Comparison of ENCODE assay signal across 1 cellular context in the genomic region with DNA sequence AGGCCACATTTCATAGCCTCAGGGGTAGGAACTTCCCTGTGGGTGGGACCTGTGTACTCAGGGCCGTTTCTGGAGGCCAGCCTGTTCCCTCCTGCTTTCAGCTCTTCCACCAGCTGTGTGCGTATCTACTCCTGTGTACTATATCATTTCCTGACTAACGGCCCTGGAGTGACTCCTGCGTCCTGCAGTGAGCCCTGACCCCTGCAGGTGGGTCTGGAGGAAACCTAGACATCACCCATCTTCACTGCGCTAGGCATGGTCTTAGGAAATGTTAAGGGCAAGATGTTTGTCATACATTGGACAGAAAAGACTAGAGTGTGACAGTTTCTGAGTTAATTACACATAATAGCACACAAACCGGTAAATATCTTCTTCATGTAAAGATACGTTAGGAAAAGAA.
TF ChIP-seq lines count a peak whose summit lies in the region.

No MANE protein-coding gene starts in this region.

TF ChIP-seq in SK-N-SH treated with all-trans-retinoic acid at 6 μM for 48 hours, 23 proteins besides CTCF, POLR2A, EP300 and RAD21 (continued from another document):
- no peak for TF ChIP-seq BACH2 (CRISPR knock-in tag; IDR thresholded peaks at IDR 0.05; ENCODE audit: borderline replicate concordance)
- no peak for TF ChIP-seq ISL1 (CRISPR knock-in tag; IDR thresholded peaks at IDR 0.05)
- TF ChIP-seq SNAI2 (CRISPR knock-in tag; IDR thresholded peaks at IDR 0.05): no peak
- no peak for TF ChIP-seq ZNF70 (CRISPR knock-in tag; IDR thresholded peaks at IDR 0.05)
- TF ChIP-seq ZC3H10 (CRISPR knock-in tag; IDR thresholded peaks at IDR 0.05): no peak
- no peak for TF ChIP-seq ZNF8 (CRISPR knock-in tag; IDR thresholded peaks at IDR 0.05)
- TF ChIP-seq, protein P1, sequence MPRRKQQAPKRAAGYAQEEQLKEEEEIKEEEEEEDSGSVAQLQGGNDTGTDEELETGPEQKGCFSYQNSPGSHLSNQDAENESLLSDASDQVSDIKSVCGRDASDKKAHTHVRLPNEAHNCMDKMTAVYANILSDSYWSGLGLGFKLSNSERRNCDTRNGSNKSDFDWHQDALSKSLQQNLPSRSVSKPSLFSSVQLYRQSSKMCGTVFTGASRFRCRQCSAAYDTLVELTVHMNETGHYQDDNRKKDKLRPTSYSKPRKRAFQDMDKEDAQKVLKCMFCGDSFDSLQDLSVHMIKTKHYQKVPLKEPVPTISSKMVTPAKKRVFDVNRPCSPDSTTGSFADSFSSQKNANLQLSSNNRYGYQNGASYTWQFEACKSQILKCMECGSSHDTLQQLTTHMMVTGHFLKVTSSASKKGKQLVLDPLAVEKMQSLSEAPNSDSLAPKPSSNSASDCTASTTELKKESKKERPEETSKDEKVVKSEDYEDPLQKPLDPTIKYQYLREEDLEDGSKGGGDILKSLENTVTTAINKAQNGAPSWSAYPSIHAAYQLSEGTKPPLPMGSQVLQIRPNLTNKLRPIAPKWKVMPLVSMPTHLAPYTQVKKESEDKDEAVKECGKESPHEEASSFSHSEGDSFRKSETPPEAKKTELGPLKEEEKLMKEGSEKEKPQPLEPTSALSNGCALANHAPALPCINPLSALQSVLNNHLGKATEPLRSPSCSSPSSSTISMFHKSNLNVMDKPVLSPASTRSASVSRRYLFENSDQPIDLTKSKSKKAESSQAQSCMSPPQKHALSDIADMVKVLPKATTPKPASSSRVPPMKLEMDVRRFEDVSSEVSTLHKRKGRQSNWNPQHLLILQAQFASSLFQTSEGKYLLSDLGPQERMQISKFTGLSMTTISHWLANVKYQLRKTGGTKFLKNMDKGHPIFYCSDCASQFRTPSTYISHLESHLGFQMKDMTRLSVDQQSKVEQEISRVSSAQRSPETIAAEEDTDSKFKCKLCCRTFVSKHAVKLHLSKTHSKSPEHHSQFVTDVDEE (CRISPR knock-in tag; IDR thresholded peaks at IDR 0.05): no peak
- no peak for TF ChIP-seq ZFP30 (CRISPR knock-in tag; IDR thresholded peaks at IDR 0.05)
- no peak for TF ChIP-seq OSR1 (CRISPR knock-in tag; IDR thresholded peaks at IDR 0.05)
- TF ChIP-seq ESRRG (CRISPR knock-in tag; IDR thresholded peaks at IDR 0.05): no peak
- no peak for TF ChIP-seq CSDC2 (CRISPR knock-in tag; IDR thresholded peaks at IDR 0.05)
- TF ChIP-seq CSRNP3 (CRISPR knock-in tag; IDR thresholded peaks at IDR 0.05): no peak
- no peak for TF ChIP-seq GLIS3 (CRISPR knock-in tag; IDR thresholded peaks at IDR 0.05)
- no peak for TF ChIP-seq RARB (CRISPR knock-in tag; IDR thresholded peaks at IDR 0.05)
- TF ChIP-seq ARNTL (CRISPR knock-in tag; IDR thresholded peaks at IDR 0.05; ENCODE audit: borderline replicate concordance, low read depth): no peak
- no peak for TF ChIP-seq TCF4 (CRISPR knock-in tag; IDR thresholded peaks at IDR 0.05; ENCODE audit: borderline replicate concordance)
- no peak for TF ChIP-seq TOX (CRISPR knock-in tag; IDR thresholded peaks at IDR 0.05; ENCODE audit: borderline replicate concordance)
- no peak for TF ChIP-seq PPARA (CRISPR knock-in tag; IDR thresholded peaks at IDR 0.05; ENCODE audit: borderline replicate concordance)
